8 cellular contexts compared by ENCODE assay signal in genomic region chr9:35903049-35903448, GRCh38. TPM values are rescaled to one million over a fixed set of nuclear protein-coding genes. Genes with fewer than 3 reads are reported as not detected.
A peak's percentile ranks its signal among the peaks of the same experiment; 100 is the strongest.
DNase-seq lines count a peak whose midpoint lies in the region; ATAC-seq and TF ChIP-seq lines count a peak whose summit lies in the region.

No MANE protein-coding gene starts in this region.

- peak; percentile 65 for DNase-seq in D341Med (ENCODE audit: low spot score)
- DNase-seq in GM23248: peak; percentile 64
- DNase-seq in NCI-H446 (lab: John Stamatoyannopoulos, UW): peak; percentile 34 to 66
- DNase-seq in activated naive CD4-positive, alpha-beta T cell treated with anti-CD3 and anti-CD28 coated beads, Interleukin-2, amount 10 ng/mL, durations not matched to agents 7 days and 5 days: peak; percentile 54
- DNase-seq in iPS-NIHi11 (ENCODE audit: low spot score): peak; percentile 70
- no peak for DNase-seq in stomach
- no peak for DNase-seq in activated effector memory CD4-positive, alpha-beta T cell treated with Interleukin-2 at 50 U/mL for 16 hours

- no peak overlapping the region for H3K9ac ChIP-seq in GM23248

- WGBS in GM23248 (ENCODE audit: low coverage in 1 of 2, low lambda C conversion rate in 2 of 2, missing lambda C conversion rate in 2 of 2), 2 experiments: 22 to 26% methylated on average over 3 of the region's 3 CpGs
- 21 to 34% (median 23%) methylated on average over 3 of the region's 3 CpGs for WGBS in stomach, 5 donors

- H3K4me1 Mint-ChIP-seq in activated naive CD4-positive, alpha-beta T cell treated with anti-CD3 and anti-CD28 coated beads, Interleukin-2, amount 10 ng/mL, durations not matched to agents 7 days and 5 days: peaks cover 18% of the 10 kb centered on the region

- CTCF ChIA-PET in activated naive CD4-positive, alpha-beta T cell treated with anti-CD3 and anti-CD28 coated beads, Interleukin-2, amount 10 ng/mL, durations not matched to agents 7 days and 5 days (lab: Charles Lee): interaction anchor here (0.7 to 4.5 kb wide), 27 partner anchors 9 to 200 kb away, joined by 3 to 132 read pairs (median 4); partner anchors contain the start of gene OR2S2

- H3K4me3 Mint-ChIP-seq in activated naive CD4-positive, alpha-beta T cell treated with anti-CD3 and anti-CD28 coated beads, Interleukin-2, amount 10 ng/mL, durations not matched to agents 7 days and 5 days: no peak overlapping the region

- H3K27me3 Mint-ChIP-seq in activated naive CD4-positive, alpha-beta T cell treated with anti-CD3 and anti-CD28 coated beads, Interleukin-2, amount 10 ng/mL, durations not matched to agents 7 days and 5 days: peaks cover 22% of the 10 kb centered on the region

- TF ChIP-seq EP300 in stomach (IDR thresholded peaks at IDR 0.05): no peak

- no peaks in the 10 kb centered on the region for H3K79me2 ChIP-seq in GM23248 (ENCODE audit: insufficient read depth)

- H3K36me3 ChIP-seq in GM23248 (ENCODE audit: low read depth) (no peaks in the 10 kb centered on the region), stomach (no peaks in the 10 kb centered on the region)

- H3K27ac ChIP-seq in GM23248: no peak overlapping the region
- H3K27ac ChIP-seq in stomach: no peak overlapping the region

- TF ChIP-seq CTCF in stomach (IDR thresholded peaks at IDR 0.05): peak in 5 of 7 experiments; percentile 26 to 77 (median 72)

- H3K27ac Mint-ChIP-seq in activated naive CD4-positive, alpha-beta T cell treated with anti-CD3 and anti-CD28 coated beads, Interleukin-2, amount 10 ng/mL, durations not matched to agents 7 days and 5 days: no peak overlapping the region

- H3K4me2 ChIP-seq in GM23248 (ENCODE audit: unreplicated experiment): no peak overlapping the region

- H3K4me3 ChIP-seq in GM23248 (no peak overlapping the region), stomach (no peak overlapping the region)

- no peak overlapping the region for H2AFZ ChIP-seq in GM23248

- peaks cover 35% of the 10 kb centered on the region for H3K4me1 ChIP-seq in GM23248 (ENCODE audit: insufficient read depth)
- H3K4me1 ChIP-seq in stomach: peaks cover 34 to 48% (median 37%) of the 10 kb centered on the region in 4 donors

- H3K9me3 ChIP-seq in GM23248 (ENCODE audit: low read depth) (no peaks in the 10 kb centered on the region), stomach (no peaks in the 10 kb centered on the region)

- intact Hi-C loops in stomach (cut with DNase I; ENCODE audit: low total_unique reads): no loop called here

- no peaks in the 10 kb centered on the region for H3K9me3 Mint-ChIP-seq in activated naive CD4-positive, alpha-beta T cell treated with anti-CD3 and anti-CD28 coated beads, Interleukin-2, amount 10 ng/mL, durations not matched to agents 7 days and 5 days

- no peaks in the 10 kb centered on the region for H4K20me1 ChIP-seq in GM23248 (ENCODE audit: insufficient read depth)

- in situ Hi-C loops in GM23248 (cut with MboI): no loop called here

- peaks cover 29% of the 10 kb centered on the region for H3F3A ChIP-seq in GM23248 (ENCODE audit: insufficient read depth)

- no peaks in the 10 kb centered on the region for H3K36me3 Mint-ChIP-seq in activated naive CD4-positive, alpha-beta T cell treated with anti-CD3 and anti-CD28 coated beads, Interleukin-2, amount 10 ng/mL, durations not matched to agents 7 days and 5 days

- ATAC-seq in GM21360 (IDR thresholded peaks at IDR 0.05; ENCODE audit: unreplicated experiment): no peak

- no peaks in the 10 kb centered on the region for H3K9me2 ChIP-seq in GM23248 (ENCODE audit: insufficient read depth)

- H3K27me3 ChIP-seq in GM23248 (replicated peaks; ENCODE audit: insufficient read depth): no peaks in the 10 kb centered on the region
- peaks cover 0 to 7% (median 0%) of the 10 kb centered on the region in 3 donors for H3K27me3 ChIP-seq in stomach

- TF ChIP-seq POLR2A in stomach (IDR thresholded peaks at IDR 0.05): no peak

RNA-seq across cellular contexts. Expression of gene HRCT1, which starts 3.0 kb away (rescaled TPM):
- total RNA-seq in GM23248 (2014; rRNA removed; shearing (Covaris generic)): 0.76 and 1.2 TPM in 2 replicates
- polyA plus RNA-seq in GM23248 (2016; fragmentation: Nextera tagmentation; extraction: Ambion mirVana) (3.4 and 3.6 TPM in 2 replicates), stomach (1 to 10 TPM in 1 of 3 donors, under 1 TPM in 1, not detected in 1; 0.50 to 4.3 TPM)
- total RNA-seq in stomach: 10 to 100 TPM in 1 of 5 donors, 1 to 10 TPM in 2, under 1 TPM in 1, not detected in 1; 0.92 to 28.7 (median 7.7) TPM

RNA-seq across cellular contexts. Expression of gene SPAAR, which starts 6.2 kb away (rescaled TPM):
- total RNA-seq in GM23248 (2014; rRNA removed; shearing (Covaris generic)): not detected in 2 replicates
- 0.23 and 0.39 TPM in 2 replicates for polyA plus RNA-seq in GM23248 (2016; fragmentation: Nextera tagmentation; extraction: Ambion mirVana)
- 1 to 10 TPM in 2 of 5 donors, not detected in 3; 1.2 to 2.4 TPM for total RNA-seq in stomach
- under 1 TPM; 0.30 to 0.92 (median 0.68) TPM for polyA plus RNA-seq in stomach

RNA-seq across cellular contexts. Expression of gene OR13J1, which starts 32.8 kb away (rescaled TPM):
- total RNA-seq in GM23248 (2014; rRNA removed; shearing (Covaris generic)): not detected in 2 replicates
- polyA plus RNA-seq in GM23248 (2016; fragmentation: Nextera tagmentation; extraction: Ambion mirVana) (not detected in 2 replicates), stomach (not detected)
- total RNA-seq in stomach: not detected

RNA-seq across cellular contexts. Expression of gene OR2S2, which starts 54.9 kb away (rescaled TPM):
- total RNA-seq in GM23248 (2014; rRNA removed; shearing (Covaris generic)): 0.11 TPM in 1 of 2 replicates, not detected in the other
- polyA plus RNA-seq in GM23248 (2016; fragmentation: Nextera tagmentation; extraction: Ambion mirVana): 0.30 and 0.67 TPM in 2 replicates
- total RNA-seq in stomach: not detected
- polyA plus RNA-seq in stomach: not detected

Comparison
In these comparisons a context has a peak if more than half of its experiments do, and no peak if none do; other contexts are left out.
1. DNase-seq: peak in D341Med (single experiment), GM23248 (single experiment), NCI-H446 (2 of 2), activated naive CD4-positive, alpha-beta T cell treated with anti-CD3 and anti-CD28 coated beads, Interleukin-2, amount 10 ng/mL, durations not matched to agents 7 days and 5 days (single experiment) and iPS-NIHi11 (single experiment); none in stomach (single experiment) and activated effector memory CD4-positive, alpha-beta T cell treated with Interleukin-2 at 50 U/mL for 16 hours (single experiment).